ENCODE assay signal across 13 cellular contexts in genomic region chr2:237931205-237931721, GRCh38. TPM values are rescaled to one million over a fixed set of nuclear protein-coding genes. Genes with fewer than 3 reads are reported as not detected.
DNase-seq lines count a peak whose midpoint lies in the region; ATAC-seq and TF ChIP-seq lines count a peak whose summit lies in the region.
"Had no signal": no experiment of that assay in that cellular context is flagged by ENCODE, and none has a peak within 500 bp of the region (broad histone marks: within the 10 kb centered on the region; RNA-seq: fewer than 3 reads in every experiment).

No MANE protein-coding gene starts in this region.

- H3K27ac Mint-ChIP-seq in chondrocyte (ENCODE audit: unreplicated experiment) (peak overlapping the region; percentile 76), naive B cell (peak overlapping the region in 1 of 6 donors; percentile 9)
- H3K27ac Mint-ChIP-seq: activated T-cell treated with anti-CD3 and anti-CD28 coated beads, Interleukin-2, amount 50 U/mL, for 72 hours; CD8-positive, alpha-beta memory T cell; IgD-negative memory B cell had no signal

- H3K36me3 Mint-ChIP-seq in chondrocyte (ENCODE audit: low read depth) (no peaks in the 10 kb centered on the region), naive B cell (peaks cover 6 to 11% of the 10 kb centered on the region in 2 donors)
- H3K36me3 Mint-ChIP-seq: CD8-positive, alpha-beta memory T cell; IgD-negative memory B cell had no signal

- H3K9me3 Mint-ChIP-seq in chondrocyte (ENCODE audit: low read depth) (no peaks in the 10 kb centered on the region), naive B cell (peaks cover 0 to 7% (median 0%) of the 10 kb centered on the region in 7 donors)
- H3K9me3 Mint-ChIP-seq: CD8-positive, alpha-beta memory T cell had no signal

- DNase-seq in AG20443 (ENCODE audit: low spot score) (peak; percentile 50), NCI-H510A (lab: John Stamatoyannopoulos, UW) (peak; percentile 44), chondrocyte (ENCODE audit: low spot score) (no peak), naive B cell (peak; percentile 15), GM19240 (ENCODE audit: insufficient read length, low spot score) (no peak), SW 1271 (lab: John Stamatoyannopoulos, UW) (no peak)
- DNase-seq in stimulated activated CD4-positive, alpha-beta T cell treated with anti-CD3 and anti-CD28 coated beads, Interleukin-1b, Interleukin-23, amount 100 ng/mL, for 48 hours, result no peak
- DNase-seq: activated T-cell treated with anti-CD3 and anti-CD28 coated beads, Interleukin-2, amount 50 U/mL, for 72 hours; CD8-positive, alpha-beta memory T cell; NCI-H526; small intestine had no signal

- H3K4me3 Mint-ChIP-seq in chondrocyte (ENCODE audit: unreplicated experiment), result no peak overlapping the region
- H3K4me3 Mint-ChIP-seq in naive B cell, result no peak overlapping the region
- H3K4me3 Mint-ChIP-seq: activated T-cell treated with anti-CD3 and anti-CD28 coated beads, Interleukin-2, amount 50 U/mL, for 72 hours; CD8-positive, alpha-beta memory T cell; IgD-negative memory B cell had no signal

- ATAC-seq in naive B cell (ENCODE audit: low read depth in 2 of 2) (peak; percentile 34 to 52), GM21526 (IDR thresholded peaks at IDR 0.05; ENCODE audit: low FRiP score, unreplicated experiment) (no peak)
- ATAC-seq: activated T-cell treated with anti-CD3 and anti-CD28 coated beads, Interleukin-2, amount 50 U/mL, for 72 hours had no signal

- no peaks in the 10 kb centered on the region for H3K27me3 Mint-ChIP-seq in chondrocyte (ENCODE audit: low read depth)
- H3K27me3 Mint-ChIP-seq in naive B cell, result peaks cover 16 to 39% (median 31%) of the 10 kb centered on the region in 3 donors

- H3K4me1 Mint-ChIP-seq in chondrocyte (ENCODE audit: low read depth) (peaks cover 44% of the 10 kb centered on the region), naive B cell (peaks cover 0 to 12% (median 5%) of the 10 kb centered on the region in 3 donors)
- H3K4me1 Mint-ChIP-seq: IgD-negative memory B cell had no signal

- no peak for TF ChIP-seq CTCF in chondrocyte (IDR thresholded peaks at IDR 0.05)

RNA-seq across cellular contexts. Expression of gene UBE2F, which starts 35.6 kb away (rescaled TPM):
- 59.1 to 62.6 TPM (median 61.8 TPM) in 3 replicates for total RNA-seq in chondrocyte
- polyA plus RNA-seq in naive B cell (ENCODE audit: low read depth in 6 of 6), result 10 to 100 TPM; 50.7 to 64.6 (median 60.0) TPM

Comparison
In these comparisons a context has a peak if more than half of its experiments do, and no peak if none do; other contexts are left out.
1. DNase-seq: peak in AG20443 (single experiment), NCI-H510A (single experiment) and naive B cell (single experiment); none in chondrocyte (single experiment), stimulated activated CD4-positive, alpha-beta T cell treated with anti-CD3 and anti-CD28 coated beads, Interleukin-1b, Interleukin-23, amount 100 ng/mL, for 48 hours (single experiment), GM19240 (single experiment) and SW 1271 (0 of 2).